10 cellular contexts compared by ENCODE assay signal in the genomic region with DNA sequence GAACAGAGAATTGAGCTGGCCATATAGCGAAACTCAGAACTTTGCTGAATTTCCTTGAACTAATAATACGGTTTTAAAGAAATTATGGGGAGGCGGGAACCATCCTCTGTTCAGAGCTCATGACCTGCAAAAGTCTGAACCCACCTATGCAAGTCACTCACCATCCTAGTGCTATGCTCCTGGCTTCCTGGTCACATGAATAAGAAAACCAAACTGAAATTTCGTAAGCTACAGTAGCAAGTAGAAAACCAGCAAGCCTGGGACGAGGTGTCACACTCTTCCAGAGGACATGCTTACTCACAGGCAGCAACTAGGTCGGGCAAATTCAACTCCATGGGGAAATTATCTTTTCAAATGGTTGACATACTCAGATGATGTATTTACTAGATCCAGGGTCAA. TPM values are rescaled to one million over a fixed set of nuclear protein-coding genes. Genes with fewer than 3 reads are reported as not detected.
DNase-seq lines count a peak whose midpoint lies in the region; ATAC-seq and TF ChIP-seq lines count a peak whose summit lies in the region.
"Had no signal": no experiment of that assay in that cellular context is flagged by ENCODE, and none has a peak within 500 bp of the region (broad histone marks: within the 10 kb centered on the region; RNA-seq: fewer than 3 reads in every experiment).

No MANE protein-coding gene starts in this region.

- H3K4me3 ChIP-seq in RWPE2 (ENCODE audit: severe bottlenecking) (no peak overlapping the region), stomach (no peak overlapping the region)
- H3K4me3 ChIP-seq: colonic mucosa had no signal

- no peak for TF ChIP-seq EP300 in stomach (IDR thresholded peaks at IDR 0.05)

- H3K27ac ChIP-seq in RWPE2 (ENCODE audit: poor library complexity, severe bottlenecking), result no peak overlapping the region
- H3K27ac ChIP-seq in stomach, result no peak overlapping the region
- H3K27ac ChIP-seq: colonic mucosa had no signal

- H3K9me3 ChIP-seq in RWPE2 (ENCODE audit: severe bottlenecking) (no peaks in the 10 kb centered on the region), stomach (no peaks in the 10 kb centered on the region)
- H3K9me3 ChIP-seq: colonic mucosa had no signal

- peak; percentile 16 for DNase-seq in ELR (ENCODE audit: low read depth)
- DNase-seq in RWPE2 (ENCODE audit: low spot score), result no peak
- DNase-seq in Right ventricle myocardium inferior (ENCODE audit: missing footprints), result no peak
- no peak for DNase-seq in stomach
- no peak for DNase-seq in GF-D8 (lab: John Stamatoyannopoulos, UW)
- no peak for DNase-seq in NCI-H2029 treated with DMSO at 0.1 percent for 48 hours (lab: John Stamatoyannopoulos, UW)
- DNase-seq: colonic mucosa had no signal

- TF ChIP-seq POLR2A in stomach (IDR thresholded peaks at IDR 0.05), result no peak

- TF ChIP-seq CTCF in RWPE2 (IDR thresholded peaks at IDR 0.05; ENCODE audit: poor library complexity, severe bottlenecking) (no peak), stomach (IDR thresholded peaks at IDR 0.05) (no peak)

- WGBS in stomach, 5 donors, result 80 to 90% (median 86%) methylated on average over 6 of the region's 6 CpGs

- ATAC-seq in GM19467 (IDR thresholded peaks at IDR 0.05; ENCODE audit: unreplicated experiment) (peak; percentile 45), HG03135 (IDR thresholded peaks at IDR 0.05; ENCODE audit: unreplicated experiment) (peak; percentile 35), RWPE2 (ENCODE audit: low read depth) (peak; percentile 31; the same call in 2 of the 3 replicates), Right ventricle myocardium inferior (no peak)

- intact Hi-C loops in Right ventricle myocardium inferior (cut with DNase I) (no loop called here), stomach (cut with DNase I; ENCODE audit: low total_unique reads) (no loop called here)

- H3K27me3 ChIP-seq in RWPE2 (ENCODE audit: insufficient read depth, poor library complexity, severe bottlenecking), result no peaks in the 10 kb centered on the region
- H3K27me3 ChIP-seq in stomach, result no peaks in the 10 kb centered on the region
- H3K27me3 ChIP-seq: colonic mucosa had no signal

- H3K4me1 ChIP-seq in RWPE2 (ENCODE audit: insufficient read depth, poor library complexity, severe bottlenecking) (peaks cover 9% of the 10 kb centered on the region), stomach (peaks cover 0 to 16% (median under 1%) of the 10 kb centered on the region in 4 donors)
- H3K4me1 ChIP-seq: colonic mucosa had no signal

- H3K36me3 ChIP-seq in RWPE2 (ENCODE audit: low read depth) (peaks cover 70% of the 10 kb centered on the region), stomach (no peaks in the 10 kb centered on the region)
- H3K36me3 ChIP-seq: colonic mucosa had no signal

RNA-seq across cellular contexts. Expression of a gene that starts 31.2 kb away (rescaled TPM):
- total RNA-seq in Right ventricle myocardium inferior, result not detected
- total RNA-seq in stomach, result not detected
- not detected for polyA plus RNA-seq in stomach
- total RNA-seq: colonic mucosa had no signal
- polyA plus RNA-seq: BJ had no signal
